Comparison of ENCODE assay signal across 12 cellular contexts in genomic region chr3:116148881-116149530, GRCh38.
DNase-seq lines count a peak whose midpoint lies in the region; ATAC-seq and TF ChIP-seq lines count a peak whose summit lies in the region.
"Had no signal": no experiment of that assay in that cellular context is flagged by ENCODE, and none has a peak within 500 bp of the region (broad histone marks: within the 10 kb centered on the region; RNA-seq: fewer than 3 reads in every experiment).

No MANE protein-coding gene starts in this region.

- peak overlapping the region; percentile 19 for H3K4me3 ChIP-seq in epithelial cell of proximal tubule (ENCODE audit: low read depth, low read length)

- no peak for ATAC-seq in omental fat pad (ENCODE audit: low FRiP score)
- ATAC-seq: activated CD8-positive, alpha-beta T cell treated with anti-CD3 and anti-CD28 coated beads for 36 hours; stimulated activated memory B cell treated with anti-CD40 and anti-IgM and Interleukin-4, amounts not matched to agents 10 μg/mL and 1 μg/mL and 100 μg/mL, for 72 hours had no signal

- DNase-seq in NCI-H345 (lab: John Stamatoyannopoulos, UW): peak; percentile 7
- DNase-seq in NCI-H345 treated with DMSO at 0.1 percent for 48 hours (lab: John Stamatoyannopoulos, UW; ENCODE audit: unreplicated experiment): no peak
- peak; percentile 81 for DNase-seq in NCI-H748 treated with DMSO at 0.1 percent for 48 hours (lab: John Stamatoyannopoulos, UW)
- peak; percentile 51 for DNase-seq in epithelial cell of proximal tubule (ENCODE audit: low read depth)
- DNase-seq in substantia nigra (lab: John Stamatoyannopoulos, UW): no peak
- no peak for DNase-seq in activated T-cell treated with anti-CD3 and anti-CD28 coated beads, Interleukin-2, amount 50 U/mL, for 24 hours
- no peak for DNase-seq in omental fat pad (ENCODE audit: low spot score)
- no peak for DNase-seq in erythroblast (lab: John Stamatoyannopoulos, UW)
- DNase-seq: activated CD8-positive, alpha-beta T cell treated with anti-CD3 and anti-CD28 coated beads for 36 hours; KBM-7; naive B cell had no signal

- H3K9me3 Mint-ChIP-seq in activated T-cell treated with anti-CD3 and anti-CD28 coated beads, Interleukin-2, amount 50 U/mL, for 24 hours: peaks cover 10% of the 10 kb centered on the region

- H3K4me3 Mint-ChIP-seq in activated T-cell treated with anti-CD3 and anti-CD28 coated beads, Interleukin-2, amount 50 U/mL, for 24 hours: no peak overlapping the region
- H3K4me3 Mint-ChIP-seq: activated CD8-positive, alpha-beta T cell treated with anti-CD3 and anti-CD28 coated beads for 36 hours; naive B cell; stimulated activated memory B cell treated with anti-CD40 and anti-IgM and Interleukin-4, amounts not matched to agents 10 μg/mL and 1 μg/mL and 100 μg/mL, for 72 hours had no signal

- no peaks in the 10 kb centered on the region for H3K27me3 Mint-ChIP-seq in activated T-cell treated with anti-CD3 and anti-CD28 coated beads, Interleukin-2, amount 50 U/mL, for 24 hours
- H3K27me3 Mint-ChIP-seq: activated CD8-positive, alpha-beta T cell treated with anti-CD3 and anti-CD28 coated beads for 36 hours; naive B cell; stimulated activated memory B cell treated with anti-CD40 and anti-IgM and Interleukin-4, amounts not matched to agents 10 μg/mL and 1 μg/mL and 100 μg/mL, for 72 hours had no signal

- H3K4me1 Mint-ChIP-seq in activated T-cell treated with anti-CD3 and anti-CD28 coated beads, Interleukin-2, amount 50 U/mL, for 24 hours (ENCODE audit: low read depth): no peaks in the 10 kb centered on the region
- H3K4me1 Mint-ChIP-seq: naive B cell; stimulated activated memory B cell treated with anti-CD40 and anti-IgM and Interleukin-4, amounts not matched to agents 10 μg/mL and 1 μg/mL and 100 μg/mL, for 72 hours had no signal

- no peak overlapping the region for H3K27ac Mint-ChIP-seq in activated T-cell treated with anti-CD3 and anti-CD28 coated beads, Interleukin-2, amount 50 U/mL, for 24 hours
- H3K27ac Mint-ChIP-seq: activated CD8-positive, alpha-beta T cell treated with anti-CD3 and anti-CD28 coated beads for 36 hours; naive B cell; stimulated activated memory B cell treated with anti-CD40 and anti-IgM and Interleukin-4, amounts not matched to agents 10 μg/mL and 1 μg/mL and 100 μg/mL, for 72 hours had no signal

- no peak for TF ChIP-seq CTCF in epithelial cell of proximal tubule (conservative IDR thresholded peaks at IDR 0.05; ENCODE audit: low read depth, low read length)
- TF ChIP-seq CTCF in omental fat pad (IDR thresholded peaks at IDR 0.05): no peak

- peak overlapping the region; percentile 42 for H3K27ac ChIP-seq in substantia nigra (ENCODE audit: low read depth, low read length, poor library complexity, severe bottlenecking)

- no peaks in the 10 kb centered on the region for H3K36me3 Mint-ChIP-seq in activated T-cell treated with anti-CD3 and anti-CD28 coated beads, Interleukin-2, amount 50 U/mL, for 24 hours (ENCODE audit: low read depth)
- H3K36me3 Mint-ChIP-seq: naive B cell; stimulated activated memory B cell treated with anti-CD40 and anti-IgM and Interleukin-4, amounts not matched to agents 10 μg/mL and 1 μg/mL and 100 μg/mL, for 72 hours had no signal

- no peak for TF ChIP-seq POLR2A in erythroblast (IDR thresholded peaks at IDR 0.05; ENCODE audit: low read length)

Comparison
In these comparisons a context has a peak if more than half of its experiments do, and no peak if none do; other contexts are left out.
1. DNase-seq: peak in NCI-H345 (single experiment), NCI-H748 treated with DMSO at 0.1 percent for 48 hours (single experiment) and epithelial cell of proximal tubule (single experiment); none in NCI-H345 treated with DMSO at 0.1 percent for 48 hours (single experiment), substantia nigra (0 of 49), activated T-cell treated with anti-CD3 and anti-CD28 coated beads, Interleukin-2, amount 50 U/mL, for 24 hours (single experiment), omental fat pad (single experiment) and erythroblast (0 of 2).